21 cellular contexts compared by ENCODE assay signal in the genomic region with DNA sequence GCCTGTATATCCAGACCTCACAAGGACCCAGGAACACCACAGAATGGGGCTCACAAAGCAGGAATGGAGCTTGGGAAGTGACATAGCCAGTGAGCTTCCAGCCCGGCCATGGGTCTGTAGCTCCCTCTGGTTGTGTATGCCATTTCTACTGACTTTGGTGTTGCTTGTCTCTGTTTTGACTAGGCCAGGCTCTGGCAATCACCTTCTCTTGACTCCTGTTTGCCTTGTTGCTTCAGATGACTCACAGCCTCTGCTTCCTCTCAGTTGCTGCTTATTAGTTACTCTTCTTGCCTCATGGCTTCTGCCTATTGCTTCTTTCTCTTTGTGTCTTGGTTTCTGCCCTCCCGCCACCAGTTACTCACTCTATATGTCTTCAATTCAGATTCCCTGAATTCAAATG. TPM values are rescaled to one million over a fixed set of nuclear protein-coding genes. Genes with fewer than 3 reads are reported as not detected.
DNase-seq lines count a peak whose midpoint lies in the region; ATAC-seq, FAIRE-seq and TF ChIP-seq lines count a peak whose summit lies in the region.
"Had no signal": no experiment of that assay in that cellular context is flagged by ENCODE, and none has a peak within 500 bp of the region (broad histone marks: within the 10 kb centered on the region; RNA-seq: fewer than 3 reads in every experiment).

No MANE protein-coding gene starts in this region.

- no peak overlapping the region for H2AFZ ChIP-seq in K562 (ENCODE audit: low read depth, low read length)

- peak; percentile 16 to 38 (median 21); a peak in 3 of 6 replicates for TF ChIP-seq CTCF in K562 (IDR thresholded peaks at IDR 0.05 in 2 of 3, conservative IDR thresholded peaks at IDR 0.05 in 1 of 3; ENCODE audit: insufficient read depth in 2 of 3, low read depth in 1 of 3, low read length in 3 of 3)

- no peaks in the 10 kb centered on the region for H3K79me2 ChIP-seq in K562 (ENCODE audit: control insufficient read depth, insufficient read depth, low read length)

- no peak for TF ChIP-seq POLR2A in K562 (conservative IDR thresholded peaks at IDR 0.05)

- POLR2A ChIA-PET in K562 (lab: Yijun Ruan, JAX) = interaction anchor here (0.6 kb wide), 1 partner anchor 1760 kb away, joined by 3 read pairs; no protein-coding TSS in a partner anchor

- BruUV-seq in K562 (replicated peaks; lab: Mats Ljungman, UMichigan) = no TSS peak

- peak in 1 of 2 experiments; percentile 48; a peak in 2 of 4 replicates for TF ChIP-seq RAD21 in K562 (CRISPR knock-in tag; conservative IDR thresholded peaks at IDR 0.05 in 1 of 2, IDR thresholded peaks at IDR 0.05 in 1 of 2)

- no peaks in the 10 kb centered on the region for H3K4me1 ChIP-seq in K562 (replicated peaks in 1 of 2; ENCODE audit: control insufficient read depth in 2 of 2, insufficient read depth in 2 of 2, low read length in 2 of 2)
- H3K4me1 ChIP-seq in effector memory CD4-positive, alpha-beta T cell (ENCODE audit: control insufficient read depth, insufficient read depth, low read length, poor library complexity, severe bottlenecking) = no peaks in the 10 kb centered on the region

- no peaks in the 10 kb centered on the region for H3K9me3 ChIP-seq in K562 (replicated peaks; ENCODE audit: control insufficient read depth, insufficient read depth, low read depth, low read length)
- H3K9me3 ChIP-seq in effector memory CD4-positive, alpha-beta T cell (ENCODE audit: control insufficient read depth, low read length) = no peaks in the 10 kb centered on the region

- H3K9ac ChIP-seq in K562 (ENCODE audit: insufficient read depth in 1 of 2, low read depth in 2 of 2, low read length in 2 of 2) = no peak overlapping the region
- H3K9ac ChIP-seq: BLaER1 treated with 17β-estradiol and CSF1 and Interleukin-3, amounts not matched to agents 10 nM and 100 nM had no signal

- in situ Hi-C loops in K562 (cut with MboI) = no loop called here

- CTCF ChIA-PET in K562 (lab: Yijun Ruan, JAX; ENCODE audit: low intra/inter-chr PET ratio) = interaction anchor here (1.5 kb wide), 1 partner anchor 92 kb away, joined by 7 read pairs; no protein-coding TSS in a partner anchor

- no peaks in the 10 kb centered on the region for H3K9me1 ChIP-seq in K562 (ENCODE audit: control insufficient read depth, insufficient read depth, low read length)

- H3K4me2 ChIP-seq in K562 (ENCODE audit: insufficient read depth, low read length) = no peak overlapping the region

- intact Hi-C loops in K562 (cut with micrococcal nuclease) = no loop called here
- intact Hi-C loops in posterior vena cava (cut with DNase I) = no loop called here

- H3K4me3 ChIP-seq in K562 = no peak overlapping the region
- no peak overlapping the region for H3K4me3 ChIP-seq in effector memory CD4-positive, alpha-beta T cell (ENCODE audit: insufficient read depth, low read depth, low read length, poor library complexity, severe bottlenecking)
- H3K4me3 ChIP-seq: BLaER1 treated with 17β-estradiol and CSF1 and Interleukin-3, amounts not matched to agents 10 nM and 100 nM had no signal

- H3K27ac ChIP-seq in K562 (ENCODE audit: extremely low read depth, low read depth, low read length) = no peak overlapping the region
- H3K27ac ChIP-seq in effector memory CD4-positive, alpha-beta T cell (ENCODE audit: insufficient read depth, low read length, poor library complexity, severe bottlenecking) = no peak overlapping the region
- H3K27ac ChIP-seq: BLaER1 treated with 17β-estradiol and CSF1 and Interleukin-3, amounts not matched to agents 10 nM and 100 nM had no signal

- H3K27me3 ChIP-seq in K562 (ENCODE audit: control insufficient read depth in 2 of 2, insufficient read depth in 2 of 2, low read length in 2 of 2) = no peaks in the 10 kb centered on the region
- peaks cover 2% of the 10 kb centered on the region for H3K27me3 ChIP-seq in effector memory CD4-positive, alpha-beta T cell (replicated peaks; ENCODE audit: control insufficient read depth, insufficient read depth, low read length, poor library complexity, severe bottlenecking)
- H3K27me3 ChIP-seq: BLaER1 treated with 17β-estradiol and CSF1 and Interleukin-3, amounts not matched to agents 10 nM and 100 nM had no signal

- H3K36me3 ChIP-seq in K562 (ENCODE audit: control insufficient read depth, insufficient read depth, low read length) = no peaks in the 10 kb centered on the region
- no peaks in the 10 kb centered on the region for H3K36me3 ChIP-seq in effector memory CD4-positive, alpha-beta T cell (ENCODE audit: control insufficient read depth, insufficient read depth, low read length)
- H3K36me3 ChIP-seq: BLaER1 treated with 17β-estradiol and CSF1 and Interleukin-3, amounts not matched to agents 10 nM and 100 nM had no signal

- peak; percentile 65 for ATAC-seq in K562
- no peak for ATAC-seq in GM19328 (IDR thresholded peaks at IDR 0.05; ENCODE audit: unreplicated experiment)
- no peak for ATAC-seq in GM18498 (IDR thresholded peaks at IDR 0.05; ENCODE audit: unreplicated experiment)
- ATAC-seq: left cardiac atrium had no signal

- FAIRE-seq in K562 (lab: Jason Lieb, UNC) = no peak
- FAIRE-seq: GM18507, H54 had no signal

- WGBS in K562 (ENCODE audit: insufficient coverage, low coverage, missing lambda C conversion rate) = 19% methylated on average over 2 of the region's 2 CpGs

- no peaks in the 10 kb centered on the region for H4K20me1 ChIP-seq in K562 (replicated peaks; ENCODE audit: control insufficient read depth, insufficient read depth, low read length)
- H4K20me1 ChIP-seq: BLaER1 treated with 17β-estradiol and CSF1 and Interleukin-3, amounts not matched to agents 10 nM and 100 nM had no signal

- no peak for TF ChIP-seq EP300 in K562 (IDR thresholded peaks at IDR 0.05; ENCODE audit: low read length)

- DNase-seq in Daoy (ENCODE audit: low read depth) = peak; percentile 32
- DNase-seq in HT1080 (ENCODE audit: low read depth) = peak; percentile 80
- DNase-seq in K562 (ENCODE audit: extremely low read depth in 1 of 4, low spot score in 3 of 4) = no peak
- peak; percentile 16 for DNase-seq in iPS-NIHi7 (ENCODE audit: extremely low spot score)
- DNase-seq in effector memory CD4-positive, alpha-beta T cell = no peak
- no peak for DNase-seq in posterior vena cava (ENCODE audit: low spot score)
- DNase-seq: activated T-cell treated with anti-CD3 and anti-CD28 coated beads, Interleukin-2, amount 50 U/mL, for 48 hours; GDM1; glutamatergic neuron; left cardiac atrium; NCI-H2171; stimulated activated CD4-positive, alpha-beta T cell treated with anti-CD3 and anti-CD28 coated beads, Interleukin-4, amount 100 ng/mL, for 4 hours; stimulated activated naive CD4-positive, alpha-beta T cell; SW 1271 had no signal

RNA-seq across cellular contexts. Expression of a gene that starts 15.8 kb away (rescaled TPM):
- total RNA-seq in Daoy (2014; rRNA removed; shearing (Covaris generic)) = 28.2 and 38.5 TPM in 2 replicates
- total RNA-seq in HT1080 (2014; rRNA removed; shearing (Covaris generic)) = 61.8 and 77.7 TPM in 2 replicates
- 28.9 and 30.4 TPM in 2 replicates for polyA plus RNA-seq in HT1080 (2015; cell fraction: cytosol; rRNA removed)
- 8.4 and 9.3 TPM in 2 replicates for polyA plus RNA-seq in HT1080 (2015; cell fraction: nucleus; rRNA removed)
- total RNA-seq in K562 (2011; cell fraction: chromatin; rRNA removed; ENCODE audit: low replicate concordance) = 5.3 and 11.3 TPM in 2 replicates
- 5.0 and 8.8 TPM in 2 replicates for total RNA-seq in K562 (2011; cell fraction: nucleolus; rRNA removed)
- 10.6 and 18.6 TPM in 2 replicates for total RNA-seq in K562 (2011; cell fraction: nucleoplasm; rRNA removed)
- 37.3 and 48.4 TPM in 2 replicates for total RNA-seq in K562 (2014; rRNA removed)
- total RNA-seq in K562 (2014; rRNA removed; fragmentation: Illumina TruSeq; extraction: Trizol) = 16.9 and 17.9 TPM in 2 replicates
- 18.9 and 21.4 TPM in 2 replicates for total RNA-seq in K562 (2015; rRNA removed; fragmentation: Illumina TruSeq; extraction: Trizol)
- 9.0 and 10.0 TPM in 2 replicates for total RNA-seq in K562 (2021)
- polyA plus RNA-seq in K562 (2011; rRNA removed) = 12.3 and 15.3 TPM in 2 replicates
- polyA plus RNA-seq in K562 (2011; cell fraction: cytosol; rRNA removed) = 3.3 and 7.4 TPM in 2 replicates
- polyA plus RNA-seq in K562 (2011; cell fraction: nucleus; rRNA removed) = 10.8 and 14.3 TPM in 2 replicates
- 13.7 and 25.0 TPM in 2 replicates for polyA plus RNA-seq in K562 (2012)
- 12.0 and 12.6 TPM in 2 replicates for polyA plus RNA-seq in K562 (2014; fragmentation: Illumina TruSeq; extraction: Trizol)
- polyA plus RNA-seq in K562 (2014; fragmentation: Nextera tagmentation; extraction: Ambion mirVana) = 10 to 100 TPM; 29.3 to 38.2 TPM
- 19.9 and 37.2 TPM in 2 replicates for polyA plus RNA-seq in K562 (2014; rRNA removed)
- 6.3 and 7.5 TPM in 2 replicates for polyA minus RNA-seq in K562 (2011; rRNA and poly(A)+ RNA removed)
- polyA minus RNA-seq in K562 (2011; cell fraction: cytosol; rRNA and poly(A)+ RNA removed) = 1.9 and 3.0 TPM in 2 replicates
- polyA minus RNA-seq in K562 (2011; cell fraction: nucleus; rRNA and poly(A)+ RNA removed) = 3.0 and 4.1 TPM in 2 replicates
- total RNA-seq in posterior vena cava = 10 to 100 TPM; 11.1 to 13.7 TPM

RNA-seq across cellular contexts. Expression of a gene that starts 41.7 kb away (rescaled TPM):
- total RNA-seq in Daoy (2014; rRNA removed; shearing (Covaris generic)) = 12.1 and 22.9 TPM in 2 replicates
- total RNA-seq in HT1080 (2014; rRNA removed; shearing (Covaris generic)) = 13.3 and 20.3 TPM in 2 replicates
- 27.1 and 29.4 TPM in 2 replicates for polyA plus RNA-seq in HT1080 (2015; cell fraction: cytosol; rRNA removed)
- 26.3 and 28.6 TPM in 2 replicates for polyA plus RNA-seq in HT1080 (2015; cell fraction: nucleus; rRNA removed)
- 21.0 and 26.6 TPM in 2 replicates for total RNA-seq in K562 (2011; cell fraction: chromatin; rRNA removed; ENCODE audit: low replicate concordance)
- 4.5 and 8.7 TPM in 2 replicates for total RNA-seq in K562 (2011; cell fraction: nucleolus; rRNA removed)
- 15.3 and 17.5 TPM in 2 replicates for total RNA-seq in K562 (2011; cell fraction: nucleoplasm; rRNA removed)
- total RNA-seq in K562 (2014; rRNA removed) (12.4 and 14.6 TPM in 2 replicates), K562 (2014; rRNA removed; fragmentation: Illumina TruSeq; extraction: Trizol) (21.5 TPM in 2 replicates), K562 (2015; rRNA removed; fragmentation: Illumina TruSeq; extraction: Trizol) (17.0 and 17.5 TPM in 2 replicates), K562 (2021) (24.8 and 25.9 TPM in 2 replicates), posterior vena cava (10 to 100 TPM; 28.7 to 30.6 TPM)
- polyA plus RNA-seq in K562 (2011; rRNA removed) (16.9 and 22.6 TPM in 2 replicates), K562 (2014; fragmentation: Illumina TruSeq; extraction: Trizol) (22.0 and 25.2 TPM in 2 replicates), K562 (2014; fragmentation: Nextera tagmentation; extraction: Ambion mirVana) (10 to 100 TPM in 1 of 2 experiments, 1 to 10 TPM in 1; 6.8 to 22.8 TPM), K562 (2014; rRNA removed) (10.7 and 15.9 TPM in 2 replicates)
- 6.7 and 10.2 TPM in 2 replicates for polyA plus RNA-seq in K562 (2011; cell fraction: cytosol; rRNA removed)
- 18.6 and 22.7 TPM in 2 replicates for polyA plus RNA-seq in K562 (2011; cell fraction: nucleus; rRNA removed)
- polyA plus RNA-seq in K562 (2012) = 25.9 and 35.5 TPM in 2 replicates
- 15.3 and 27.3 TPM in 2 replicates for polyA minus RNA-seq in K562 (2011; rRNA and poly(A)+ RNA removed)
- polyA minus RNA-seq in K562 (2011; cell fraction: cytosol; rRNA and poly(A)+ RNA removed) = 11.0 and 13.3 TPM in 2 replicates
- polyA minus RNA-seq in K562 (2011; cell fraction: nucleus; rRNA and poly(A)+ RNA removed) = 9.0 and 18.8 TPM in 2 replicates

RNA-seq across cellular contexts. Expression of a gene that starts 59.5 kb away (rescaled TPM):
- not detected in 2 replicates for total RNA-seq in Daoy (2014; rRNA removed; shearing (Covaris generic))
- total RNA-seq in HT1080 (2014; rRNA removed; shearing (Covaris generic)) = not detected in 2 replicates
- polyA plus RNA-seq in HT1080 (2015; cell fraction: cytosol; rRNA removed) = not detected in 2 replicates
- polyA plus RNA-seq in HT1080 (2015; cell fraction: nucleus; rRNA removed) = not detected in 2 replicates
- not detected in 2 replicates for total RNA-seq in K562 (2011; cell fraction: chromatin; rRNA removed; ENCODE audit: low replicate concordance)
- total RNA-seq in K562 (2011; cell fraction: nucleolus; rRNA removed) = not detected in 2 replicates
- not detected in 2 replicates for total RNA-seq in K562 (2011; cell fraction: nucleoplasm; rRNA removed)
- total RNA-seq in K562 (2014; rRNA removed) (not detected in 2 replicates), K562 (2014; rRNA removed; fragmentation: Illumina TruSeq; extraction: Trizol) (not detected in 2 replicates), K562 (2015; rRNA removed; fragmentation: Illumina TruSeq; extraction: Trizol) (not detected in 2 replicates), K562 (2021) (not detected in 2 replicates), posterior vena cava (not detected)
- polyA plus RNA-seq in K562 (2011; rRNA removed) (not detected in 2 replicates), K562 (2014; fragmentation: Illumina TruSeq; extraction: Trizol) (not detected in 2 replicates), K562 (2014; fragmentation: Nextera tagmentation; extraction: Ambion mirVana) (not detected), K562 (2014; rRNA removed) (not detected in 2 replicates)
- not detected in 2 replicates for polyA plus RNA-seq in K562 (2011; cell fraction: cytosol; rRNA removed)
- not detected in 2 replicates for polyA plus RNA-seq in K562 (2011; cell fraction: nucleus; rRNA removed)
- not detected in 2 replicates for polyA plus RNA-seq in K562 (2012)
- polyA minus RNA-seq in K562 (2011; rRNA and poly(A)+ RNA removed) = not detected in 2 replicates
- not detected in 2 replicates for polyA minus RNA-seq in K562 (2011; cell fraction: cytosol; rRNA and poly(A)+ RNA removed)
- polyA minus RNA-seq in K562 (2011; cell fraction: nucleus; rRNA and poly(A)+ RNA removed) = not detected in 2 replicates
- total RNA-seq: dermis microvascular lymphatic vessel endothelial cell, left cardiac atrium, myocyte had no signal

Comparison
In these comparisons a context has a peak if more than half of its experiments do, and no peak if none do; other contexts are left out.
1. DNase-seq: peak in Daoy (single experiment), HT1080 (single experiment) and iPS-NIHi7 (single experiment); none in K562 (0 of 4), effector memory CD4-positive, alpha-beta T cell (0 of 3) and posterior vena cava (single experiment).